ENCODE assay signal across 18 cellular contexts in the genomic region with DNA sequence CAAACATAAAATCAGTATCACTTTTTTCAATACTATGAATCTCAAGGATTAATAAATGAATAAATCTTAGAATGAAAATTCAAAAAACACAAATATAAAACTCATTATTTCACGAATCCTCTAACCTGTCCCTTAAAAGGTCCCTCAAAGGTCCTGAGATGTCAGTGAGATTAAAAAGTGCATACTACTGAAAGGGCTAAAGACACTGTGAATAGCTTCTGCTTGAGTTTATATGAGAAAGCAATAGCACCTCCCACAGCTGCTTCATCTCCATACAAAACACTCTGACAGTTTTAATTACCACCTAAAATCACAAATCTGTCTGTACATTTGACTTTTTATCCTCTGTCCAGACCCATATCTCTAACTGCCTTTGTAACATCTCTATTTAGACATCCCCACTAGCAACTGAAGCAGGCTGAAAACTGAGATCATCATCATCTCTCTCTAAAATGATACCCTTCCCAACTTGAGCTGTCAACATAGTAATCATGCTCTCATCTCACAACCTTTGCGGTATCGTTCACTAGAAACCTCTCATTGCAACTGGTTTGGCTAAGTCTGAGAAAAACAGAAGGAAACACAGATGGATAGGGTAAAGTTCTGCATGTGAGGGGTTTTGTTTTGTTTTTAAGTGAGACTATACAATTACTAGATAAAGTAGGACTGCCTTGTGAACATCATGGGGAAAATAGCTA. TPM values are rescaled to one million over a fixed set of nuclear protein-coding genes. Genes with fewer than 3 reads are reported as not detected.
DNase-seq lines count a peak whose midpoint lies in the region; ATAC-seq and TF ChIP-seq lines count a peak whose summit lies in the region.
"Had no signal": no experiment of that assay in that cellular context is flagged by ENCODE, and none has a peak within 500 bp of the region (broad histone marks: within the 10 kb centered on the region; RNA-seq: fewer than 3 reads in every experiment).

No MANE protein-coding gene starts in this region.

- H3K9ac ChIP-seq in mesendoderm (ENCODE audit: low read length): no peak overlapping the region

- CTCF ChIA-PET in CD4-positive, alpha-beta memory T cell (lab: Charles Lee; ENCODE audit: partially characterized antibody): interaction anchor here (1.9 kb wide), 1 partner anchor 10 kb away, joined by 4 read pairs; no protein-coding TSS in a partner anchor
- CTCF ChIA-PET in T-cell (lab: Charles Lee): no interaction called here

- H3K79me1 ChIP-seq in mesendoderm (ENCODE audit: low read length): peaks cover 10% of the 10 kb centered on the region

- H2BK15ac ChIP-seq in mesendoderm (replicated peaks; ENCODE audit: low read depth): no peak overlapping the region

- TF ChIP-seq CTCF in GM13976 (IDR thresholded peaks at IDR 0.05; ENCODE audit: borderline replicate concordance, control extremely low read depth, extremely low read depth, insufficient read depth, missing control alignments): no peak
- no peak for TF ChIP-seq CTCF in right atrium auricular region (IDR thresholded peaks at IDR 0.05)

- WGBS in mesendoderm (ENCODE audit: extremely low coverage, insufficient coverage, low lambda C conversion rate): 100% methylated on average over 1 of the region's 3 CpGs

- no peak overlapping the region for H2BK120ac ChIP-seq in mesendoderm (ENCODE audit: low read depth, low read length)

- peak overlapping the region in 4 of 8 donors; percentile 15 to 39 (median 16) for H3K4me3 Mint-ChIP-seq in CD4-positive, alpha-beta memory T cell
- peak overlapping the region in 1 of 3 donors; percentile 16 for H3K4me3 Mint-ChIP-seq in T-cell

- peaks cover 0 to 3% (median 0%) of the 10 kb centered on the region in 8 donors for H3K9me3 Mint-ChIP-seq in CD4-positive, alpha-beta memory T cell
- H3K9me3 Mint-ChIP-seq in T-cell: peaks cover 0 to 3% (median 0%) of the 10 kb centered on the region in 3 donors

- H3K27ac ChIP-seq in CD4-positive, alpha-beta memory T cell (ENCODE audit: low read depth, low read length): no peak overlapping the region
- H3K27ac ChIP-seq in mesendoderm (ENCODE audit: low read depth, low read length): no peak overlapping the region
- no peak overlapping the region for H3K27ac ChIP-seq in right atrium auricular region
- H3K27ac ChIP-seq: SK-N-MC, testis, WERI-Rb-1 had no signal

- H2AK5ac ChIP-seq in mesendoderm (ENCODE audit: low read length): no peak overlapping the region

- peak overlapping the region; percentile 31 for H3K23ac ChIP-seq in mesendoderm (ENCODE audit: low read length)

- intact Hi-C loops in CD4-positive, alpha-beta memory T cell (cut with micrococcal nuclease): no loop called here

- no peaks in the 10 kb centered on the region for H3K27me3 Mint-ChIP-seq in CD4-positive, alpha-beta memory T cell
- H3K27me3 Mint-ChIP-seq in T-cell: no peaks in the 10 kb centered on the region

- no peak for DNase-seq in CD4-positive, alpha-beta memory T cell
- peak; percentile 3 for DNase-seq in GM13976 (ENCODE audit: low spot score)
- no peak for DNase-seq in T-cell
- DNase-seq in mesendoderm: no peak
- no peak for DNase-seq in NCI-H2171 treated with DMSO at 0.1 percent for 48 hours (lab: John Stamatoyannopoulos, UW)
- DNase-seq in right atrium auricular region (ENCODE audit: low spot score): no peak
- DNase-seq: activated CD4-positive, alpha-beta T cell treated with anti-CD3 and anti-CD28 coated beads, Interleukin-2, amount 50 U/mL, for 4 hours; activated naive CD4-positive, alpha-beta T cell treated with anti-CD3 and anti-CD28 coated beads, Interleukin-2, amount 50 U/mL, for 16 hours; activated T-cell treated with anti-CD3 and anti-CD28 coated beads, Interleukin-2, amount 50 U/mL, for 48 hours; DMS79; effector CD4-positive, alpha-beta T cell; hypothalamus; Karpas-422; NCI-H2029; testis; WERI-Rb-1 had no signal

- H3K4me3 ChIP-seq in CD4-positive, alpha-beta memory T cell (ENCODE audit: low read length in 2 of 2): no peak overlapping the region
- H3K4me3 ChIP-seq in mesendoderm (ENCODE audit: low read length) (no peak overlapping the region), right atrium auricular region (no peak overlapping the region)
- H3K4me3 ChIP-seq: SK-N-MC, testis had no signal

- POLR2A ChIA-PET in CD4-positive, alpha-beta memory T cell (lab: Charles Lee; ENCODE audit: partially characterized antibody): no interaction called here
- POLR2A ChIA-PET in T-cell (lab: Charles Lee): interaction anchor here in 1 of 2 donors (0.8 kb wide), 1 partner anchor 577 kb away, joined by 3 read pairs; no protein-coding TSS in a partner anchor

- no peaks in the 10 kb centered on the region for H3K9me3 ChIP-seq in CD4-positive, alpha-beta memory T cell (ENCODE audit: control insufficient read depth in 1 of 2, low read length in 2 of 2)
- H3K9me3 ChIP-seq in right atrium auricular region: no peaks in the 10 kb centered on the region
- H3K9me3 ChIP-seq: testis had no signal

- no peak overlapping the region for H4K5ac ChIP-seq in mesendoderm (ENCODE audit: low read length)

- H3K4me2 ChIP-seq in mesendoderm (ENCODE audit: low read length): no peak overlapping the region

- no peak overlapping the region for H3K18ac ChIP-seq in mesendoderm (ENCODE audit: low read length)

- peak overlapping the region in 4 of 7 donors; percentile 5 to 88 (median 36) for H3K27ac Mint-ChIP-seq in CD4-positive, alpha-beta memory T cell
- peak overlapping the region; percentile 37 to 40 for H3K27ac Mint-ChIP-seq in T-cell

- peaks cover 21 to 42% (median 28%) of the 10 kb centered on the region in 4 donors for H3K4me1 Mint-ChIP-seq in CD4-positive, alpha-beta memory T cell
- H3K4me1 Mint-ChIP-seq in T-cell: peaks cover 38 to 53% (median 40%) of the 10 kb centered on the region in 3 donors

- no peak overlapping the region for H2BK5ac ChIP-seq in mesendoderm (ENCODE audit: low read length)

- H3K27me3 ChIP-seq in CD4-positive, alpha-beta memory T cell (ENCODE audit: insufficient read depth, low read length): no peaks in the 10 kb centered on the region
- H3K27me3 ChIP-seq in mesendoderm (ENCODE audit: insufficient read depth, low read length, poor library complexity) (no peaks in the 10 kb centered on the region), right atrium auricular region (no peaks in the 10 kb centered on the region)
- H3K27me3 ChIP-seq: testis had no signal

- no peak overlapping the region for H3K4ac ChIP-seq in mesendoderm (ENCODE audit: low read depth, low read length)

- peaks cover 8% of the 10 kb centered on the region for H3K4me1 ChIP-seq in CD4-positive, alpha-beta memory T cell (ENCODE audit: insufficient read depth, low read length)
- H3K4me1 ChIP-seq in mesendoderm (ENCODE audit: control insufficient read depth, low read depth, low read length) (peaks cover 2% of the 10 kb centered on the region), right atrium auricular region (peaks cover 0 to under 1% of the 10 kb centered on the region in 2 donors)
- H3K4me1 ChIP-seq: testis had no signal

- H4K8ac ChIP-seq in mesendoderm (ENCODE audit: low read depth, low read length): no peak overlapping the region

- in situ Hi-C loops in GM13976 (cut with MboI; ENCODE audit: low sequenced_read_pairs, unreplicated experiment): no loop called here

- ATAC-seq in T-cell (replicated peaks in 1 of 4): no peak
- no peak for ATAC-seq in esophagus mucosa

- no peak overlapping the region for H3K56ac ChIP-seq in mesendoderm (ENCODE audit: low read length)

- peaks cover 27% of the 10 kb centered on the region for H3K79me2 ChIP-seq in mesendoderm (ENCODE audit: control insufficient read depth, insufficient read depth, low read length)

- no peaks in the 10 kb centered on the region for H3K36me3 ChIP-seq in CD4-positive, alpha-beta memory T cell (ENCODE audit: insufficient read depth, low read length)
- H3K36me3 ChIP-seq in mesendoderm (ENCODE audit: control insufficient read depth, insufficient read depth, low read length) (no peaks in the 10 kb centered on the region), right atrium auricular region (no peaks in the 10 kb centered on the region)
- H3K36me3 ChIP-seq: WERI-Rb-1 had no signal

- peaks cover 3% of the 10 kb centered on the region in 2 donors for H3K36me3 Mint-ChIP-seq in CD4-positive, alpha-beta memory T cell
- peaks cover 7% of the 10 kb centered on the region for H3K36me3 Mint-ChIP-seq in T-cell

RNA-seq across cellular contexts. Expression of gene TBCA, which starts 56.3 kb away (rescaled TPM):
- 10 to 100 TPM; 80.4 to 97.2 TPM for total RNA-seq in CD4-positive, alpha-beta memory T cell
- 100 to 1,000 TPM; 179 to 200 TPM for polyA plus RNA-seq in CD4-positive, alpha-beta memory T cell
- total RNA-seq in T-cell (100 to 1,000 TPM in 1 of 5 donors, 10 to 100 TPM in 4; 81.5 to 114 (median 93.4) TPM), right atrium auricular region (100 to 1,000 TPM; 113 to 114 TPM), esophagus mucosa (132 TPM)
- polyA plus RNA-seq in mesendoderm (2013, experiment 1 of 2): 1,122 TPM
- polyA plus RNA-seq in mesendoderm (2013, experiment 2 of 2): 1,116 TPM
